In the genomic region with DNA sequence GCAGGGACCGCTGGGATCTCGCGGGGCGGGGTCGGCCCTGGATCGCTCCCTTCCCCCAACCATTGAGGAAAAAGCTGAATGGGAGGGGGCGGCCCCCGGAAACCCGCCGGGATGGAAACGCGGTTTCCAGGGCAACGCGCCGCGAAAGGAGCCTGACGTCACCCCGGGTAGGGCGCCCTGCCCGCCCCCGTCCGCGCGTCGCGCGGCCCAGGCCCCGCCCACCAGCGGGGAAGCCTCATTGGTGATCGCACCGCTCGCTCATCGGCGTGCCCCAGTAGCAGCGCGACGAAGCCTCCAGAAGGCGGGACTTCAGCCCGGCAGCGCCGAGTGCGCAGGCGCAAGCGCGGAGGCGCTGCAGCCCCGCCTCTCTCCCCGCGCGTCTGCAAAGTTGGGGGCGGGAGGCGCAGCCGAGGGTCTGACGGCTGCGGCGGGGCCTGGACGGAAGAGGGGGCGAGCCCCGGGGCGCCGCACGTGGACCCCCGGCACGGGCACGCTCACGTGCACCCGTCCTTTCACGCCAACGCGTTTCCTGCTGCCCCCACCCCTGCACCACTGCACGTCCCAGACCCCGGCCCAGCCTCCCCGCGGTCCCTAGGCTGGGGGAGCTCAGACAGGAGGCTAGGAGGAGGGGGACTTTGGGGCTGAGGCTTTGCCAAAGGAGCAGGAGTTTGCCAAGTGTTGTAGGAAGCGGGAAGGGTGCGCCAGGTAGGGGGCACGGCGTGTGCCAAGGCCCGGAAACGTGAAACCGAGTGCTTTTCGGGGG, we compare ENCODE assay signal across 8 cellular contexts. TPM values are rescaled to one million over a fixed set of nuclear protein-coding genes. Genes with fewer than 3 reads are reported as not detected.
DNase-seq lines count a peak whose midpoint lies in the region; ATAC-seq, FAIRE-seq and TF ChIP-seq lines count a peak whose summit lies in the region.

No MANE protein-coding gene starts in this region.

- in situ Hi-C loops in T47D (cut with HindIII; ENCODE audit: low pct_unique_long_range_greater_than_20kb, low sequenced_read_pairs), result no loop called here

- H3K79me2 ChIP-seq in smooth muscle cell (ENCODE audit: low read depth), result peaks cover 21% of the 10 kb centered on the region

- 2% methylated on average over 27 of the region's 82 CpGs for WGBS in A549 (ENCODE audit: missing lambda C conversion rate)
- WGBS in smooth muscle cell (ENCODE audit: low lambda C conversion rate), result under 1% methylated on average over 50 of the region's 82 CpGs

- peak; percentile 32 to 67 for ATAC-seq in A549
- peak; percentile 69 for ATAC-seq in GM18868 (IDR thresholded peaks at IDR 0.05; ENCODE audit: unreplicated experiment)
- peak; percentile 29 for ATAC-seq in HG03108 (IDR thresholded peaks at IDR 0.05; ENCODE audit: unreplicated experiment)

- H3K4me3 ChIP-seq in A549 (peak overlapping the region; percentile 73), WERI-Rb-1 (ENCODE audit: low read depth, low read length) (peak overlapping the region; percentile 64), smooth muscle cell (peak overlapping the region; percentile 64)

- DNase-seq in A549 (ENCODE audit: low read depth in 1 of 2, low spot score in 1 of 2), result peak; percentile 69 to 95
- peak; percentile 98 for DNase-seq in NCI-H2227 (lab: John Stamatoyannopoulos, UW; ENCODE audit: unreplicated experiment)
- peak; percentile 95 for DNase-seq in WERI-Rb-1
- DNase-seq in T47D (ENCODE audit: low read depth in 1 of 2, low spot score in 1 of 2), result peak; percentile 88 to 95
- DNase-seq in iPS-NIHi7 (ENCODE audit: extremely low spot score), result peak; percentile 88
- DNase-seq in smooth muscle cell (lab: John Stamatoyannopoulos, UW; ENCODE audit: unreplicated experiment), result peak; percentile 89

- peaks cover 57% of the 10 kb centered on the region for H3F3A ChIP-seq in smooth muscle cell (ENCODE audit: low read depth)

- peak overlapping the region; percentile 98 to 100 for H3K27ac ChIP-seq in A549
- H3K27ac ChIP-seq in WERI-Rb-1, result peak overlapping the region; percentile 74
- H3K27ac ChIP-seq in smooth muscle cell (ENCODE audit: low read depth), result peak overlapping the region; percentile 97

- no peak overlapping the region for H2AFZ ChIP-seq in smooth muscle cell (ENCODE audit: low read depth)

- peaks cover 41% of the 10 kb centered on the region for H4K20me1 ChIP-seq in smooth muscle cell (ENCODE audit: low read depth)

- POLR2A ChIA-PET in A549 (lab: Yijun Ruan, JAX), result interaction anchor here (0.8 to 2.0 kb wide), 3 partner anchors 8 to 17 kb away, joined by 3 to 14 read pairs (median 10); a partner anchor contains a TSS

- no peak; a peak in 1 of 5 replicates for TF ChIP-seq EP300 in A549 (IDR thresholded peaks at IDR 0.05)

- H3K4me2 ChIP-seq in A549, result peak overlapping the region; percentile 100
- peak overlapping the region; percentile 95 for H3K4me2 ChIP-seq in smooth muscle cell

- no peak for FAIRE-seq in A549 (lab: Jason Lieb, UNC)

- no peaks in the 10 kb centered on the region for H3K27me3 ChIP-seq in WERI-Rb-1 (ENCODE audit: insufficient read depth, low read depth, severe bottlenecking)
- no peaks in the 10 kb centered on the region for H3K27me3 ChIP-seq in smooth muscle cell (ENCODE audit: low read depth)

- peak overlapping the region; percentile 96 for H3K9ac ChIP-seq in smooth muscle cell (ENCODE audit: low read depth)

- TF ChIP-seq RAD21 in A549 (conservative IDR thresholded peaks at IDR 0.05 in 1 of 2, IDR thresholded peaks at IDR 0.05 in 1 of 2), result no peak

- H3K4me1 ChIP-seq in A549, result peaks cover 76% of the 10 kb centered on the region
- peaks cover 40% of the 10 kb centered on the region for H3K4me1 ChIP-seq in smooth muscle cell (ENCODE audit: low read depth)

- H3K9me3 ChIP-seq in A549, result no peaks in the 10 kb centered on the region
- H3K9me3 ChIP-seq in WERI-Rb-1 (ENCODE audit: severe bottlenecking), result no peaks in the 10 kb centered on the region
- H3K9me3 ChIP-seq in smooth muscle cell (replicated peaks; ENCODE audit: low read depth), result no peaks in the 10 kb centered on the region

- H3K36me3 ChIP-seq in WERI-Rb-1 (peaks cover 20% of the 10 kb centered on the region), smooth muscle cell (ENCODE audit: low read depth) (no peaks in the 10 kb centered on the region)

- CTCF ChIA-PET in A549 (lab: Yijun Ruan, JAX), result interaction anchor here (0.6 to 18.7 kb wide), 3 partner anchors 9 to 68 kb away, joined by 3 to 500 read pairs (median 6); a partner anchor contains a TSS

- TF ChIP-seq CTCF in A549 (IDR thresholded peaks at IDR 0.05) (no peak), WERI-Rb-1 (IDR thresholded peaks at IDR 0.05; ENCODE audit: low read depth, low read length) (no peak), smooth muscle cell (IDR thresholded peaks at IDR 0.05; ENCODE audit: borderline replicate concordance, insufficient read depth, poor library complexity, severe bottlenecking) (no peak)

- TF ChIP-seq POLR2A in A549 (IDR thresholded peaks at IDR 0.05; ENCODE audit: low read length), result peak; percentile 15; the same call in 1 of the 2 replicates

TF ChIP-seq in A549, 52 proteins besides CTCF, POLR2A, EP300 and RAD21 (continues in another document):
- TF ChIP-seq, protein P1, sequence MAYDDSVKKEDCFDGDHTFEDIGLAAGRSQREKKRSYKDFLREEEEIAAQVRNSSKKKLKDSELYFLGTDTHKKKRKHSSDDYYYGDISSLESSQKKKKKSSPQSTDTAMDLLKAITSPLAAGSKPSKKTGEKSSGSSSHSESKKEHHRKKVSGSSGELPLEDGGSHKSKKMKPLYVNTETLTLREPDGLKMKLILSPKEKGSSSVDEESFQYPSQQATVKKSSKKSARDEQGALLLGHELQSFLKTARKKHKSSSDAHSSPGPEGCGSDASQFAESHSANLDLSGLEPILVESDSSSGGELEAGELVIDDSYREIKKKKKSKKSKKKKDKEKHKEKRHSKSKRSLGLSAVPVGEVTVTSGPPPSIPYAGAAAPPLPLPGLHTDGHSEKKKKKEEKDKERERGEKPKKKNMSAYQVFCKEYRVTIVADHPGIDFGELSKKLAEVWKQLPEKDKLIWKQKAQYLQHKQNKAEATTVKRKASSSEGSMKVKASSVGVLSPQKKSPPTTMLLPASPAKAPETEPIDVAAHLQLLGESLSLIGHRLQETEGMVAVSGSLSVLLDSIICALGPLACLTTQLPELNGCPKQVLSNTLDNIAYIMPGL (CRISPR knock-in tag; IDR thresholded peaks at IDR 0.05; ENCODE audit: borderline replicate concordance), result no peak
- TF ChIP-seq HDAC2 (IDR thresholded peaks at IDR 0.05) (no peak), KDM5A (IDR thresholded peaks at IDR 0.05) (no peak), POLR2AphosphoS2 (conservative IDR thresholded peaks at IDR 0.05; ENCODE audit: low read length) (peak; percentile 2; the same call in 1 of the 2 replicates), RCOR1 (IDR thresholded peaks at IDR 0.05; ENCODE audit: low read depth, low read length) (no peak), CHD4 (IDR thresholded peaks at IDR 0.05; ENCODE audit: borderline replicate concordance) (no peak)
- TF ChIP-seq, protein P2, sequence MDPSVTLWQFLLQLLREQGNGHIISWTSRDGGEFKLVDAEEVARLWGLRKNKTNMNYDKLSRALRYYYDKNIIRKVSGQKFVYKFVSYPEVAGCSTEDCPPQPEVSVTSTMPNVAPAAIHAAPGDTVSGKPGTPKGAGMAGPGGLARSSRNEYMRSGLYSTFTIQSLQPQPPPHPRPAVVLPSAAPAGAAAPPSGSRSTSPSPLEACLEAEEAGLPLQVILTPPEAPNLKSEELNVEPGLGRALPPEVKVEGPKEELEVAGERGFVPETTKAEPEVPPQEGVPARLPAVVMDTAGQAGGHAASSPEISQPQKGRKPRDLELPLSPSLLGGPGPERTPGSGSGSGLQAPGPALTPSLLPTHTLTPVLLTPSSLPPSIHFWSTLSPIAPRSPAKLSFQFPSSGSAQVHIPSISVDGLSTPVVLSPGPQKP (IDR thresholded peaks at IDR 0.05; ENCODE audit: low read depth, low read length), result no peak

RNA-seq across cellular contexts. Expression of a gene that starts 8.2 kb away (rescaled TPM):
- 92.4 and 151 TPM in 2 replicates for polyA plus RNA-seq in A549 (2011; rRNA removed)
- polyA plus RNA-seq in A549 (2012; cell fraction: cytosol; rRNA removed), result 111 and 147 TPM in 2 replicates
- polyA plus RNA-seq in A549 (2012; cell fraction: nucleus; rRNA removed), result 246 and 410 TPM in 2 replicates
- polyA plus RNA-seq in A549 (2017; fragmentation: RNase III; extraction: RNeasy Plus Mini Kit Qiagen cat#74134 plus additional on column Dnase treatment), result 178 to 201 TPM (median 189 TPM) in 3 replicates
- 38.3 and 44.0 TPM in 2 replicates for polyA minus RNA-seq in A549 (2011; rRNA and poly(A)+ RNA removed)
- 119 and 122 TPM in 2 replicates for total RNA-seq in smooth muscle cell
- 215 and 235 TPM in 2 replicates for polyA plus RNA-seq in smooth muscle cell

RNA-seq across cellular contexts. Expression of a gene that starts 12.5 kb away (rescaled TPM):
- polyA plus RNA-seq in A549 (2011; rRNA removed) (9.1 and 11.8 TPM in 2 replicates), A549 (2017; fragmentation: RNase III; extraction: RNeasy Plus Mini Kit Qiagen cat#74134 plus additional on column Dnase treatment) (27.7 to 33.4 TPM (median 31.4 TPM) in 3 replicates), smooth muscle cell (65.3 and 70.6 TPM in 2 replicates)
- 17.7 and 27.8 TPM in 2 replicates for polyA plus RNA-seq in A549 (2012; cell fraction: cytosol; rRNA removed)
- 45.7 and 73.9 TPM in 2 replicates for polyA plus RNA-seq in A549 (2012; cell fraction: nucleus; rRNA removed)
- 23.7 and 25.2 TPM in 2 replicates for polyA minus RNA-seq in A549 (2011; rRNA and poly(A)+ RNA removed)
- total RNA-seq in smooth muscle cell, result 25.0 and 58.5 TPM in 2 replicates

RNA-seq across cellular contexts. Expression of a gene that starts 14.4 kb away (rescaled TPM):
- 22.7 and 24.8 TPM in 2 replicates for polyA plus RNA-seq in A549 (2011; rRNA removed)
- polyA plus RNA-seq in A549 (2012; cell fraction: cytosol; rRNA removed), result 96.5 and 113 TPM in 2 replicates
- polyA plus RNA-seq in A549 (2012; cell fraction: nucleus; rRNA removed), result 61.6 and 78.1 TPM in 2 replicates
- 35.6 to 37.6 TPM (median 37.1 TPM) in 3 replicates for polyA plus RNA-seq in A549 (2017; fragmentation: RNase III; extraction: RNeasy Plus Mini Kit Qiagen cat#74134 plus additional on column Dnase treatment)
- 5.3 and 6.7 TPM in 2 replicates for polyA minus RNA-seq in A549 (2011; rRNA and poly(A)+ RNA removed)
- 33.4 and 41.5 TPM in 2 replicates for total RNA-seq in smooth muscle cell
- 75.6 and 78.1 TPM in 2 replicates for polyA plus RNA-seq in smooth muscle cell

RNA-seq across cellular contexts. Expression of a gene that starts 19.4 kb away (rescaled TPM):
- 18.5 and 28.7 TPM in 2 replicates for polyA plus RNA-seq in A549 (2011; rRNA removed)
- polyA plus RNA-seq in A549 (2012; cell fraction: cytosol; rRNA removed), result 158 and 210 TPM in 2 replicates
- polyA plus RNA-seq in A549 (2012; cell fraction: nucleus; rRNA removed), result 114 and 225 TPM in 2 replicates
- polyA plus RNA-seq in A549 (2017; fragmentation: RNase III; extraction: RNeasy Plus Mini Kit Qiagen cat#74134 plus additional on column Dnase treatment), result 96.9 to 101 TPM (median 99.7 TPM) in 3 replicates
- 12.4 and 18.2 TPM in 2 replicates for polyA minus RNA-seq in A549 (2011; rRNA and poly(A)+ RNA removed)
- total RNA-seq in smooth muscle cell, result 29.1 and 68.8 TPM in 2 replicates
- polyA plus RNA-seq in smooth muscle cell, result 265 and 272 TPM in 2 replicates

RNA-seq across cellular contexts. Expression of a gene that starts 23.1 kb away (rescaled TPM):
- 0.19 and 0.30 TPM in 2 replicates for polyA plus RNA-seq in A549 (2011; rRNA removed)
- polyA plus RNA-seq in A549 (2012; cell fraction: cytosol; rRNA removed), result 1.3 and 2.3 TPM in 2 replicates
- 4.5 and 8.2 TPM in 2 replicates for polyA plus RNA-seq in A549 (2012; cell fraction: nucleus; rRNA removed)
- polyA plus RNA-seq in A549 (2017; fragmentation: RNase III; extraction: RNeasy Plus Mini Kit Qiagen cat#74134 plus additional on column Dnase treatment), result 1.7 to 2.0 TPM (median 1.9 TPM) in 3 replicates
- polyA minus RNA-seq in A549 (2011; rRNA and poly(A)+ RNA removed), result 0.21 and 0.24 TPM in 2 replicates
- total RNA-seq in smooth muscle cell, result 1.7 and 2.7 TPM in 2 replicates
- 10.2 and 10.5 TPM in 2 replicates for polyA plus RNA-seq in smooth muscle cell

Comparison
In these comparisons a context has a peak if more than half of its experiments do, and no peak if none do; other contexts are left out.
1. Peak in every context shown above with its lines: DNase-seq, ATAC-seq, H3K4me3 ChIP-seq and H3K27ac ChIP-seq.